In the genomic region with DNA sequence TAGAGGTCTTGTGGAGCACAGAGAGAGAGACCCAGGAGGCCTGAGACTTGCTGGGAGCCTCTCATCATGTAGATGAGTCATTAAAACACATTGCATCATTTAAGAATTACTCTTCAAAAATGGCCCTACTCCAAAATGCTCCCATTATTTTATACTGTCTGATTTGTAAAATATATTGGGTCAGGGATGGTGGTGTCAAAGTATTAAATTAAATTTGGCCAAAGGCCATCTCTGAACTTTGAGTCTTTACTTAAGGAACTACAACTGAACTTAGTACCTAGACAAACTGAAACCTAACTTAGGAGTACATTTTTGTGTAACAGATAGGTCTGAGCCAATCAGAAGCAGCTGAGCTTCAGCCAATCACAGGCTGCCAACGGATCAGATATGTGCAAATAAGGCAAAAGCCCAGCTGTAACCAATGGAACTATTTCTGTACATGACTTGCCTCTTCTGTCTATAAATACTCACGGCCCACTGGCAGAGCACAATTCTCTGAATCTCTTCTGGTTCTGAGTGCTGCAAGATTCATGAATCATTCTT, we compare ENCODE assay signal across 11 cellular contexts.
DNase-seq lines count a peak whose midpoint lies in the region; ATAC-seq and TF ChIP-seq lines count a peak whose summit lies in the region.
"Had no signal": no experiment of that assay in that cellular context is flagged by ENCODE, and none has a peak within 500 bp of the region (broad histone marks: within the 10 kb centered on the region; RNA-seq: fewer than 3 reads in every experiment).

No MANE protein-coding gene starts in this region.

- no peak overlapping the region for H3K4me3 Mint-ChIP-seq in nephron
- H3K4me3 Mint-ChIP-seq in activated CD4-positive, alpha-beta T cell treated with anti-CD3 and anti-CD28 coated beads, Interleukin-2, amount 10 ng/mL, durations not matched to agents 7 days and 5 days: no peak overlapping the region
- H3K4me3 Mint-ChIP-seq: T-cell had no signal

- H3K36me3 ChIP-seq in BLaER1 treated with 17β-estradiol and CSF1 and Interleukin-3, amounts not matched to agents 10 nM and 100 nM: no peaks in the 10 kb centered on the region
- no peaks in the 10 kb centered on the region for H3K36me3 ChIP-seq in brain microvascular endothelial cell (replicated peaks)
- H3K36me3 ChIP-seq: HAP-1, prostate gland had no signal

- H3K36me3 Mint-ChIP-seq in nephron (ENCODE audit: low read depth): no peaks in the 10 kb centered on the region
- no peaks in the 10 kb centered on the region for H3K36me3 Mint-ChIP-seq in activated CD4-positive, alpha-beta T cell treated with anti-CD3 and anti-CD28 coated beads, Interleukin-2, amount 10 ng/mL, durations not matched to agents 7 days and 5 days (ENCODE audit: low read depth)
- H3K36me3 Mint-ChIP-seq: T-cell had no signal

- H3K9ac ChIP-seq in BLaER1 treated with 17β-estradiol and CSF1 and Interleukin-3, amounts not matched to agents 10 nM and 100 nM: no peak overlapping the region

- H3K27me3 ChIP-seq in BLaER1 treated with 17β-estradiol and CSF1 and Interleukin-3, amounts not matched to agents 10 nM and 100 nM: no peaks in the 10 kb centered on the region
- H3K27me3 ChIP-seq in brain microvascular endothelial cell (replicated peaks): no peaks in the 10 kb centered on the region

- peak overlapping the region in 2 of 3 experiments; percentile 50 to 60 for H3K27ac Mint-ChIP-seq in nephron
- H3K27ac Mint-ChIP-seq in activated CD4-positive, alpha-beta T cell treated with anti-CD3 and anti-CD28 coated beads, Interleukin-2, amount 10 ng/mL, durations not matched to agents 7 days and 5 days: no peak overlapping the region
- H3K27ac Mint-ChIP-seq: T-cell had no signal

- peak overlapping the region in 9 of 11 experiments; percentile 2 to 56 (median 35); a peak in 16 of 22 replicates for H3K4me2 ChIP-seq in BLaER1 treated with 17β-estradiol and CSF1 and Interleukin-3, amounts not matched to agents 10 nM and 100 nM

- H3K27me3 Mint-ChIP-seq in nephron (ENCODE audit: low read depth): no peaks in the 10 kb centered on the region
- H3K27me3 Mint-ChIP-seq in activated CD4-positive, alpha-beta T cell treated with anti-CD3 and anti-CD28 coated beads, Interleukin-2, amount 10 ng/mL, durations not matched to agents 7 days and 5 days: no peaks in the 10 kb centered on the region
- H3K27me3 Mint-ChIP-seq: T-cell had no signal

- CTCF ChIA-PET in activated CD4-positive, alpha-beta T cell treated with anti-CD3 and anti-CD28 coated beads, Interleukin-2, amount 10 ng/mL, durations not matched to agents 7 days and 5 days (lab: Charles Lee): no interaction called here

- H3K27ac ChIP-seq in BLaER1 treated with 17β-estradiol and CSF1 and Interleukin-3, amounts not matched to agents 10 nM and 100 nM: no peak overlapping the region
- H3K27ac ChIP-seq in brain microvascular endothelial cell: peak overlapping the region; percentile 82
- H3K27ac ChIP-seq: prostate gland had no signal

- in situ Hi-C loops in brain microvascular endothelial cell (cut with HindIII; ENCODE audit: low pct_ligation_motif_present, low sequenced_read_pairs): no loop called here

- no peaks in the 10 kb centered on the region for H3K9me3 ChIP-seq in BLaER1 treated with 17β-estradiol and CSF1 and Interleukin-3, amounts not matched to agents 10 nM and 100 nM (replicated peaks in 1 of 11)
- H3K9me3 ChIP-seq: HAP-1, prostate gland had no signal

- POLR2A ChIA-PET in activated CD4-positive, alpha-beta T cell treated with anti-CD3 and anti-CD28 coated beads, Interleukin-2, amount 10 ng/mL, durations not matched to agents 7 days and 5 days (lab: Charles Lee): no interaction called here

- peaks cover 0 to 48% (median 30%) of the 10 kb centered on the region in 10 experiments; a peak in 14 of 20 replicates for H3K4me1 ChIP-seq in BLaER1 treated with 17β-estradiol and CSF1 and Interleukin-3, amounts not matched to agents 10 nM and 100 nM
- H3K4me1 ChIP-seq: HAP-1, prostate gland had no signal

- no peaks in the 10 kb centered on the region for H4K20me1 ChIP-seq in BLaER1 treated with 17β-estradiol and CSF1 and Interleukin-3, amounts not matched to agents 10 nM and 100 nM

- DNase-seq in HPDE6-E6E7 (ENCODE audit: extremely low spot score) (peak; percentile 46), brain microvascular endothelial cell (peak; percentile 97), cortex of kidney (lab: John Stamatoyannopoulos, UW) (no peak)
- no peak for DNase-seq in activated CD4-positive, alpha-beta T cell treated with anti-CD3 and anti-CD28 coated beads, Interleukin-2, amount 10 ng/mL, durations not matched to agents 7 days and 5 days
- no peak for DNase-seq in activated CD8-positive, alpha-beta memory T cell treated with anti-CD3 and anti-CD28 coated beads for 24 hours
- DNase-seq: T-cell had no signal

- ATAC-seq in HG03565 (IDR thresholded peaks at IDR 0.05; ENCODE audit: unreplicated experiment): no peak
- ATAC-seq: T-cell had no signal

- H3K4me3 ChIP-seq in BLaER1 treated with 17β-estradiol and CSF1 and Interleukin-3, amounts not matched to agents 10 nM and 100 nM: no peak overlapping the region
- no peak overlapping the region for H3K4me3 ChIP-seq in brain microvascular endothelial cell (ENCODE audit: low read depth, low read length)
- H3K4me3 ChIP-seq: HAP-1, prostate gland had no signal

- peaks cover 9% of the 10 kb centered on the region for H3K4me1 Mint-ChIP-seq in nephron
- H3K4me1 Mint-ChIP-seq in activated CD4-positive, alpha-beta T cell treated with anti-CD3 and anti-CD28 coated beads, Interleukin-2, amount 10 ng/mL, durations not matched to agents 7 days and 5 days: no peaks in the 10 kb centered on the region
- H3K4me1 Mint-ChIP-seq: T-cell had no signal

- TF ChIP-seq CTCF in brain microvascular endothelial cell (IDR thresholded peaks at IDR 0.05; ENCODE audit: low read depth, low read length, missing control alignments): no peak
- no peak for TF ChIP-seq CTCF in nephron (IDR thresholded peaks at IDR 0.05; ENCODE audit: unreplicated experiment in 3 of 3)

- H3K9me3 Mint-ChIP-seq in nephron: no peaks in the 10 kb centered on the region
- H3K9me3 Mint-ChIP-seq in activated CD4-positive, alpha-beta T cell treated with anti-CD3 and anti-CD28 coated beads, Interleukin-2, amount 10 ng/mL, durations not matched to agents 7 days and 5 days: no peaks in the 10 kb centered on the region

Comparison
In these comparisons a context has a peak if more than half of its experiments do, and no peak if none do; other contexts are left out.
1. DNase-seq: peak in HPDE6-E6E7 (single experiment) and brain microvascular endothelial cell (single experiment); none in activated CD4-positive, alpha-beta T cell treated with anti-CD3 and anti-CD28 coated beads, Interleukin-2, amount 10 ng/mL, durations not matched to agents 7 days and 5 days (single experiment), cortex of kidney (single experiment) and activated CD8-positive, alpha-beta memory T cell treated with anti-CD3 and anti-CD28 coated beads for 24 hours (single experiment).